In genomic region chr1:148365151-148365550, GRCh38 we compare ENCODE assay signal across 6 cellular contexts.
DNase-seq lines count a peak whose midpoint lies in the region; ATAC-seq and TF ChIP-seq lines count a peak whose summit lies in the region.
"Not testable (repeated sequence)": the region's sequence is repeated elsewhere in the genome, so short reads cannot be mapped to it uniquely, and the experiment has no call there.

No MANE protein-coding gene starts in this region.

- H3K4me3 ChIP-seq in HEK293 (ENCODE audit: low read depth, low read length) = not testable (repeated sequence)

- POLR2A ChIA-PET in HEK293 (lab: Yijun Ruan, JAX) = interaction anchor here (0.9 kb wide), 1 partner anchor 23 kb away, joined by 3 read pairs; no protein-coding TSS in a partner anchor
- POLR2A ChIA-PET in activated CD8-positive, alpha-beta T cell treated with anti-CD3 and anti-CD28 coated beads for 36 hours (lab: Charles Lee) = interaction anchor here (1.3 to 2.2 kb wide), 4 partner anchors 23 to 158 kb away, joined by 4 to 15 read pairs (median 6); no protein-coding TSS in a partner anchor

- intact Hi-C loops in activated CD8-positive, alpha-beta T cell treated with anti-CD3 and anti-CD28 coated beads for 36 hours (cut with micrococcal nuclease) = loop anchor here (5.0 kb wide), 1 partner anchor 42 kb away; no protein-coding TSS in a partner anchor

- H3K9me3 Mint-ChIP-seq in activated CD8-positive, alpha-beta T cell treated with anti-CD3 and anti-CD28 coated beads for 36 hours; activated T-helper 17 cell treated with anti-CD3 and anti-CD28 coated beads, Interleukin-2, amount 50 U/mL, for 72 hours; activated naive CD8-positive, alpha-beta T cell treated with anti-CD3 and anti-CD28 coated beads for 36 hours; stimulated activated effector memory CD8-positive, alpha-beta T cell treated with anti-CD3 and anti-CD28 coated beads, Interleukin-12 subunit alpha, Interleukin-12 subunit beta, amount 100 ng/mL, for 72 hours: not testable (repeated sequence)

- peak; percentile 80 for ATAC-seq in activated CD4-positive, CD25-positive, alpha-beta regulatory T cell treated with anti-CD3 and anti-CD28 coated beads, Interleukin-2, amount 50 U/mL, for 24 hours
- peak; percentile 37 for ATAC-seq in activated CD8-positive, alpha-beta T cell treated with anti-CD3 and anti-CD28 coated beads for 36 hours
- peak; percentile 44 for ATAC-seq in activated T-helper 17 cell treated with anti-CD3 and anti-CD28 coated beads, Interleukin-2, amount 50 U/mL, for 72 hours (replicated peaks)
- peak; percentile 72 for ATAC-seq in stimulated activated effector memory CD8-positive, alpha-beta T cell treated with anti-CD3 and anti-CD28 coated beads, Interleukin-12 subunit alpha, Interleukin-12 subunit beta, amount 100 ng/mL, for 72 hours

- not testable (repeated sequence) for H3K36me3 Mint-ChIP-seq in activated CD8-positive, alpha-beta T cell treated with anti-CD3 and anti-CD28 coated beads for 36 hours (ENCODE audit: low read depth); activated T-helper 17 cell treated with anti-CD3 and anti-CD28 coated beads, Interleukin-2, amount 50 U/mL, for 72 hours (ENCODE audit: low read depth); activated naive CD8-positive, alpha-beta T cell treated with anti-CD3 and anti-CD28 coated beads for 36 hours; stimulated activated effector memory CD8-positive, alpha-beta T cell treated with anti-CD3 and anti-CD28 coated beads, Interleukin-12 subunit alpha, Interleukin-12 subunit beta, amount 100 ng/mL, for 72 hours

- not testable (repeated sequence) for H3K27ac ChIP-seq in HEK293 (ENCODE audit: extremely low read depth, low read depth, low read length)

- H3K4me1 ChIP-seq in HEK293 (ENCODE audit: control insufficient read depth, insufficient read depth, low read length) = not testable (repeated sequence)

- H3K4me3 Mint-ChIP-seq in activated CD8-positive, alpha-beta T cell treated with anti-CD3 and anti-CD28 coated beads for 36 hours; activated naive CD8-positive, alpha-beta T cell treated with anti-CD3 and anti-CD28 coated beads for 36 hours: not testable (repeated sequence)
- peak overlapping the region; percentile 8 for H3K4me3 Mint-ChIP-seq in activated T-helper 17 cell treated with anti-CD3 and anti-CD28 coated beads, Interleukin-2, amount 50 U/mL, for 72 hours
- H3K4me3 Mint-ChIP-seq in stimulated activated effector memory CD8-positive, alpha-beta T cell treated with anti-CD3 and anti-CD28 coated beads, Interleukin-12 subunit alpha, Interleukin-12 subunit beta, amount 100 ng/mL, for 72 hours = peak overlapping the region; percentile 17

- H3K36me3 ChIP-seq in HEK293 (ENCODE audit: control insufficient read depth in 2 of 2, insufficient read depth in 1 of 2, low read length in 2 of 2) = not testable (repeated sequence)

- peak; percentile 6 for DNase-seq in activated CD8-positive, alpha-beta T cell treated with anti-CD3 and anti-CD28 coated beads for 36 hours
- not testable (repeated sequence) for DNase-seq in activated naive CD8-positive, alpha-beta T cell treated with anti-CD3 and anti-CD28 coated beads for 36 hours; stimulated activated effector memory CD8-positive, alpha-beta T cell treated with anti-CD3 and anti-CD28 coated beads, Interleukin-12 subunit alpha, Interleukin-12 subunit beta, amount 100 ng/mL, for 72 hours (ENCODE audit: low spot score in 2 of 2)

- not testable (repeated sequence) for H3K9me3 ChIP-seq in HEK293 (ENCODE audit: control insufficient read depth, insufficient read depth, low read depth, low read length)

- peaks cover 54% of the 10 kb centered on the region for H3K4me1 Mint-ChIP-seq in activated CD8-positive, alpha-beta T cell treated with anti-CD3 and anti-CD28 coated beads for 36 hours (ENCODE audit: low read depth)
- H3K4me1 Mint-ChIP-seq in activated T-helper 17 cell treated with anti-CD3 and anti-CD28 coated beads, Interleukin-2, amount 50 U/mL, for 72 hours = peaks cover 41% of the 10 kb centered on the region
- peaks cover 54% of the 10 kb centered on the region for H3K4me1 Mint-ChIP-seq in activated naive CD8-positive, alpha-beta T cell treated with anti-CD3 and anti-CD28 coated beads for 36 hours
- H3K4me1 Mint-ChIP-seq in stimulated activated effector memory CD8-positive, alpha-beta T cell treated with anti-CD3 and anti-CD28 coated beads, Interleukin-12 subunit alpha, Interleukin-12 subunit beta, amount 100 ng/mL, for 72 hours = peaks cover 54% of the 10 kb centered on the region

- CTCF ChIA-PET in HEK293 (lab: Yijun Ruan, JAX) = interaction anchor here (0.5 kb wide), 1 partner anchor 654 kb away, joined by 3 read pairs; no protein-coding TSS in a partner anchor
- CTCF ChIA-PET in activated CD8-positive, alpha-beta T cell treated with anti-CD3 and anti-CD28 coated beads for 36 hours (lab: Charles Lee) = interaction anchor here (1.7 kb wide), 1 partner anchor 24 kb away, joined by 6 read pairs; no protein-coding TSS in a partner anchor

- not testable (repeated sequence) for TF ChIP-seq CTCF in HEK293 (tag by site-specific recombination; IDR thresholded peaks at IDR 0.05); activated CD8-positive, alpha-beta T cell treated with anti-CD3 and anti-CD28 coated beads for 36 hours (IDR thresholded peaks at IDR 0.05)

- H3K27me3 Mint-ChIP-seq in activated CD8-positive, alpha-beta T cell treated with anti-CD3 and anti-CD28 coated beads for 36 hours; activated T-helper 17 cell treated with anti-CD3 and anti-CD28 coated beads, Interleukin-2, amount 50 U/mL, for 72 hours; activated naive CD8-positive, alpha-beta T cell treated with anti-CD3 and anti-CD28 coated beads for 36 hours: not testable (repeated sequence)

- peak overlapping the region; percentile 68 for H3K27ac Mint-ChIP-seq in activated CD8-positive, alpha-beta T cell treated with anti-CD3 and anti-CD28 coated beads for 36 hours
- H3K27ac Mint-ChIP-seq in activated T-helper 17 cell treated with anti-CD3 and anti-CD28 coated beads, Interleukin-2, amount 50 U/mL, for 72 hours = peak overlapping the region; percentile 12
- H3K27ac Mint-ChIP-seq in activated naive CD8-positive, alpha-beta T cell treated with anti-CD3 and anti-CD28 coated beads for 36 hours = peak overlapping the region; percentile 19
- peak overlapping the region; percentile 10 for H3K27ac Mint-ChIP-seq in stimulated activated effector memory CD8-positive, alpha-beta T cell treated with anti-CD3 and anti-CD28 coated beads, Interleukin-12 subunit alpha, Interleukin-12 subunit beta, amount 100 ng/mL, for 72 hours

TF ChIP-seq in HEK293, 187 proteins besides CTCF, POLR2A, EP300 and RAD21:
- 0 out of 2 replicates have a peak, but pooled peaks have one; percentile 55 for TF ChIP-seq SCRT1 (tag by site-specific recombination; IDR thresholded peaks at IDR 0.05; ENCODE audit: borderline replicate concordance)

Comparison
In these comparisons a context has a peak if more than half of its experiments do, and no peak if none do; other contexts are left out.
1. H3K27ac Mint-ChIP-seq: peak in every context shown above with its lines; median percentile 68 in activated CD8-positive, alpha-beta T cell treated with anti-CD3 and anti-CD28 coated beads for 36 hours; 19 in activated naive CD8-positive, alpha-beta T cell treated with anti-CD3 and anti-CD28 coated beads for 36 hours; 12 in activated T-helper 17 cell treated with anti-CD3 and anti-CD28 coated beads, Interleukin-2, amount 50 U/mL, for 72 hours; 10 in stimulated activated effector memory CD8-positive, alpha-beta T cell treated with anti-CD3 and anti-CD28 coated beads, Interleukin-12 subunit alpha, Interleukin-12 subunit beta, amount 100 ng/mL, for 72 hours.